Comparison of ENCODE assay signal across 8 cellular contexts in the genomic region with DNA sequence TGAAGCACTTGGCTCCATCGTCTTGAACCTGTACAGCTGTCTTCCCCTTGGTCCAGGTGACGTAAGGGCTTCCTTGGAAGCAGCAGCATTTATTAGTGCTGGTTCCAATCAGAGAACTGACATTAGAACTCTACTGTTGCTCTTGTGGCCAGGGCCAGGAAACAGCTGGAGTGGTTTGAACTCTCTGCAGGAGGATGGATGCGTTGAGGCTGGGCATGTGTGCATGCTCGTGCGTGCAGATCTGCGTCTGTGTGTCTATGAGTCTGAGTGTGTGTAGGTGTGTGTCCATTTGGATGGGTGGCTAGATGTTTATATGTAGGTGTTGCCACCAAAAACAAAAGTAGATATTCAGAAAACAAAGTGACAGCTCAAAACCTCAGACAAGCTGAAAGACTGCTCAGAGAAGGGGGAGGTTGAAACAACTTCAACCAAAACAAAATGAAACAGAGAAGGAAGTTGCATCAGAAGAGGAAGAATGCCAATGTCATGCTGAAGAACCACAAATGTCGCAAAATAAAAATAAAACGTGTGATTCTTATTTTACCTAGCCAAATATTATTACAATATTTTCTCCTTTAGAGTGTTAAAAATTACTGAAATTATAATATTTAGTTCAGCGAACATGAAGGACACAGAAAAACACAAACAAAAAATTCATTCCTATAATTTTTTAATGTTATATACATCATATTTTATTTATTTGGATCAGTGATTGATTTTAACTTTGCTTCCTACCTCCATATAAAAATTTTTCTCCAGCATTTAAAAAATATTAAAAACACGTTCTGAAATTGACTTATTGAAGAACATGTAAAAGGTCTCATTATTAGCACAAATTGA.
DNase-seq lines count a peak whose midpoint lies in the region; ATAC-seq lines count a peak whose summit lies in the region.

No MANE protein-coding gene starts in this region.

- H3K27me3 ChIP-seq in mononuclear cell (ENCODE audit: insufficient read depth, low read length): no peaks in the 10 kb centered on the region

- peak overlapping the region; percentile 26 for H3K4me3 ChIP-seq in mononuclear cell (ENCODE audit: low read length)

- ATAC-seq in GM18909 (IDR thresholded peaks at IDR 0.05; ENCODE audit: poor library complexity, unreplicated experiment) (peak; percentile 79), HG03103 (IDR thresholded peaks at IDR 0.05; ENCODE audit: low read depth, unreplicated experiment) (peak; percentile 64)

- peak; percentile 9 to 94 (median 50) for DNase-seq in T-helper 1 cell
- DNase-seq in amniotic epithelial cell (ENCODE audit: low read depth): peak; percentile 69
- peak; percentile 44 for DNase-seq in stromal cell of bone marrow (ENCODE audit: low read depth)
- no peak for DNase-seq in glomerular visceral epithelial cell (ENCODE audit: extremely low spot score)
- no peak for DNase-seq in superior temporal gyrus (ENCODE audit: extremely low spot score)

- peaks cover 41% of the 10 kb centered on the region for H3K4me1 ChIP-seq in mononuclear cell (ENCODE audit: insufficient read depth, low read length)

- H3K9me3 ChIP-seq in mononuclear cell (ENCODE audit: low read depth, low read length): no peaks in the 10 kb centered on the region

Comparison
In these comparisons a context has a peak if more than half of its experiments do, and no peak if none do; other contexts are left out.
1. DNase-seq: peak in T-helper 1 cell (5 of 5), amniotic epithelial cell (single experiment) and stromal cell of bone marrow (single experiment); none in glomerular visceral epithelial cell (single experiment) and superior temporal gyrus (single experiment).